20 cellular contexts compared by ENCODE assay signal in the genomic region with DNA sequence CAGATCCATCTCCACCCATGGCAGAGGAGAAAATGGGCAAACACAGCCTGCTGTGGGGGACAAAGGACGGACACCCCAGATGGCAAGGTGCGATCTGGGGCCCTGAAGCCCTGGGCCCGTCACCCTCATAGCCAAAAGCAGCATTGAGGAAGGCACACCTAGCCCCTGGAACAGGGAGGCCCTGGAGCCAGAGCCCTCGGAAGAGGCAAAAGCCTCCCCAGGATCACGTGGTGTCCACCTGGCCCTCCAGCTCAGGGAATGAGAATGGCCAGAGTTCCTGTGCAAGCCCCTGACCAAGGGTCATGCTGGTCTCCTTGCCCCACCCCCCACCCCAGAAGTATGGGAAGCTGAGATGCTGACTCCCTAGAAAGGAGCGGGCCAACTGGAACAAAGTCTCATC. TPM values are rescaled to one million over a fixed set of nuclear protein-coding genes. Genes with fewer than 3 reads are reported as not detected.
DNase-seq lines count a peak whose midpoint lies in the region; ATAC-seq and TF ChIP-seq lines count a peak whose summit lies in the region.
"Had no signal": no experiment of that assay in that cellular context is flagged by ENCODE, and none has a peak within 500 bp of the region (broad histone marks: within the 10 kb centered on the region; RNA-seq: fewer than 3 reads in every experiment).

No MANE protein-coding gene starts in this region.

- no peak overlapping the region for H2AFZ ChIP-seq in osteoblast (ENCODE audit: low read length)
- no peak overlapping the region for H2AFZ ChIP-seq in Karpas-422 (ENCODE audit: low read length)
- H2AFZ ChIP-seq: GM23338 had no signal

- intact Hi-C loops in upper lobe of right lung (cut with DNase I), result loop anchor here (10.0 kb wide), 1 partner anchor 74 kb away; no protein-coding TSS in a partner anchor

- H3K4me1 ChIP-seq in gastroesophageal sphincter, result peaks cover 0 to 29% (median 8%) of the 10 kb centered on the region in 3 donors
- peaks cover 8% of the 10 kb centered on the region for H3K4me1 ChIP-seq in osteoblast (ENCODE audit: insufficient read depth, low read length)
- H3K4me1 ChIP-seq in upper lobe of right lung, result peaks cover 35% of the 10 kb centered on the region
- H3K4me1 ChIP-seq in Karpas-422 (ENCODE audit: low read length), result peaks cover 7% of the 10 kb centered on the region; the same call in 1 of the 2 replicates
- H3K4me1 ChIP-seq: testis had no signal

- no peaks in the 10 kb centered on the region for H3K9me3 ChIP-seq in gastroesophageal sphincter
- H3K9me3 ChIP-seq in osteoblast (ENCODE audit: low read depth, low read length), result no peaks in the 10 kb centered on the region
- H3K9me3 ChIP-seq in upper lobe of right lung, result no peaks in the 10 kb centered on the region
- H3K9me3 ChIP-seq in Karpas-422 (ENCODE audit: low read length), result no peaks in the 10 kb centered on the region
- H3K9me3 ChIP-seq: MG63, testis had no signal

- TF ChIP-seq POLR2A in gastroesophageal sphincter (IDR thresholded peaks at IDR 0.05), result no peak

- no peaks in the 10 kb centered on the region for H4K20me1 ChIP-seq in osteoblast (ENCODE audit: insufficient read depth, low read length)
- H4K20me1 ChIP-seq in Karpas-422 (ENCODE audit: insufficient read depth, low read depth, low read length), result no peaks in the 10 kb centered on the region

- TF ChIP-seq EP300 in gastroesophageal sphincter (IDR thresholded peaks at IDR 0.05), result no peak

- peaks cover 12% of the 10 kb centered on the region for H3K27me3 ChIP-seq in gastroesophageal sphincter
- H3K27me3 ChIP-seq in osteoblast (ENCODE audit: insufficient read depth, low read length), result no peaks in the 10 kb centered on the region
- no peaks in the 10 kb centered on the region for H3K27me3 ChIP-seq in upper lobe of right lung
- H3K27me3 ChIP-seq in Karpas-422 (ENCODE audit: low read length), result no peaks in the 10 kb centered on the region
- H3K27me3 ChIP-seq: MG63, testis had no signal

- no peaks in the 10 kb centered on the region for H3K79me2 ChIP-seq in osteoblast (ENCODE audit: insufficient read depth, low read length)
- no peaks in the 10 kb centered on the region for H3K79me2 ChIP-seq in Karpas-422 (ENCODE audit: low read length)

- TF ChIP-seq CTCF in gastroesophageal sphincter (IDR thresholded peaks at IDR 0.05) (no peak), osteoblast (IDR thresholded peaks at IDR 0.05; ENCODE audit: extremely low read depth, low read depth, low read length) (no peak), upper lobe of right lung (IDR thresholded peaks at IDR 0.05) (no peak)

- H3K27ac ChIP-seq in gastroesophageal sphincter, result peak overlapping the region in 3 of 4 donors; percentile 15 to 69 (median 33)
- no peak overlapping the region for H3K27ac ChIP-seq in osteoblast (ENCODE audit: low read depth, low read length)
- peak overlapping the region; percentile 84 for H3K27ac ChIP-seq in upper lobe of right lung
- H3K27ac ChIP-seq in Karpas-422 (ENCODE audit: low read length), result no peak overlapping the region
- H3K27ac ChIP-seq: testis had no signal

- no peak overlapping the region for H3K4me3 ChIP-seq in gastroesophageal sphincter
- H3K4me3 ChIP-seq in osteoblast (ENCODE audit: insufficient read depth, low read length), result no peak overlapping the region
- H3K4me3 ChIP-seq in upper lobe of right lung, result no peak overlapping the region
- no peak overlapping the region for H3K4me3 ChIP-seq in Karpas-422 (ENCODE audit: low read length)
- H3K4me3 ChIP-seq: GM23338, MG63, testis had no signal

- WGBS in gastroesophageal sphincter (ENCODE audit: low coverage in 1 of 2), 2 donors, result no CpG with 5 or more reads among the region's 6 CpGs

- H3K36me3 ChIP-seq in gastroesophageal sphincter (no peaks in the 10 kb centered on the region), osteoblast (ENCODE audit: insufficient read depth, low read length) (no peaks in the 10 kb centered on the region), upper lobe of right lung (no peaks in the 10 kb centered on the region), Karpas-422 (ENCODE audit: insufficient read depth, low read length) (no peaks in the 10 kb centered on the region)
- H3K36me3 ChIP-seq: MG63 had no signal

- H3K4me2 ChIP-seq in osteoblast (ENCODE audit: insufficient read depth, low read length), result peak overlapping the region; percentile 51
- H3K4me2 ChIP-seq in Karpas-422 (ENCODE audit: low read depth, low read length, poor library complexity, severe bottlenecking), result no peak overlapping the region

- no peak for ATAC-seq in gastroesophageal sphincter
- no peak for ATAC-seq in upper lobe of right lung
- no peak for ATAC-seq in HG03457 (IDR thresholded peaks at IDR 0.05; ENCODE audit: unreplicated experiment)
- ATAC-seq: activated naive CD4-positive, alpha-beta T cell treated with anti-CD3 and anti-CD28 coated beads, Interleukin-2, amount 50 U/mL, for 72 hours had no signal

- no peaks in the 10 kb centered on the region for H3K9me2 ChIP-seq in Karpas-422 (replicated peaks; ENCODE audit: insufficient read depth, low read length)

- H3K9ac ChIP-seq in Karpas-422 (ENCODE audit: low read length), result no peak overlapping the region

- DNase-seq in activated effector memory CD4-positive, alpha-beta T cell treated with anti-CD3 and anti-CD28 coated beads, Interleukin-2, amount 50 U/mL, for 16 hours, result peak; percentile 46
- DNase-seq in activated effector memory CD4-positive, alpha-beta T cell treated with Interleukin-2 at 50 U/mL for 16 hours, result no peak
- DNase-seq in osteoblast (ENCODE audit: insufficient read length, low spot score, missing footprints), result no peak
- peak; percentile 50 for DNase-seq in upper lobe of right lung
- DNase-seq in Karpas-422, result no peak
- DNase-seq in hypothalamus (lab: John Stamatoyannopoulos, UW), result no peak
- DNase-seq: CD4-positive, CD25-positive, alpha-beta regulatory T cell; DND-41; NCI-H1694 treated with DMSO at 0.1 percent for 48 hours; SHP77 treated with DMSO at 0.1 percent for 48 hours had no signal

RNA-seq across cellular contexts. Expression of gene PDZK1IP1, which starts 1.0 kb away (rescaled TPM):
- total RNA-seq in gastroesophageal sphincter, result 10 to 100 TPM in 1 of 4 donors, under 1 TPM in 1, not detected in 2; 0.78 to 13.0 TPM
- not detected in 2 replicates for total RNA-seq in osteoblast
- 41.2 TPM for total RNA-seq in upper lobe of right lung
- not detected in 2 replicates for total RNA-seq in Karpas-422 (2014; rRNA removed; shearing (Covaris generic); ENCODE audit: low replicate concordance)
- total RNA-seq: activated naive CD4-positive, alpha-beta T cell treated with anti-CD3 and anti-CD28 coated beads, Interleukin-2, amount 50 U/mL, for 72 hours; frontal cortex; GM23338; HT1080 had no signal

RNA-seq across cellular contexts. Expression of gene TAL1, which starts 41.2 kb away (rescaled TPM):
- total RNA-seq in gastroesophageal sphincter (1 to 10 TPM; 3.0 to 4.2 (median 3.6) TPM), osteoblast (not detected in 2 replicates), upper lobe of right lung (18.3 TPM)
- not detected in 2 replicates for total RNA-seq in Karpas-422 (2014; rRNA removed; shearing (Covaris generic); ENCODE audit: low replicate concordance)
- total RNA-seq: A172, GM23338 had no signal

RNA-seq across cellular contexts. Expression of gene CYP4A22, which starts 53.6 kb away (rescaled TPM):
- total RNA-seq in gastroesophageal sphincter, result under 1 TPM in 1 of 4 donors, not detected in 3; 0.27 TPM
- not detected in 2 replicates for total RNA-seq in osteoblast
- total RNA-seq in upper lobe of right lung, result not detected
- not detected in 2 replicates for total RNA-seq in Karpas-422 (2014; rRNA removed; shearing (Covaris generic); ENCODE audit: low replicate concordance)
- total RNA-seq: A172; activated naive CD4-positive, alpha-beta T cell treated with anti-CD3 and anti-CD28 coated beads, Interleukin-2, amount 50 U/mL, for 72 hours; CD4-positive, CD25-positive, alpha-beta regulatory T cell; frontal cortex; GM23338; HT1080; mononuclear cell had no signal

Comparison
In these comparisons a context has a peak if more than half of its experiments do, and no peak if none do; other contexts are left out.
1. DNase-seq: peak in activated effector memory CD4-positive, alpha-beta T cell treated with anti-CD3 and anti-CD28 coated beads, Interleukin-2, amount 50 U/mL, for 16 hours (single experiment) and upper lobe of right lung (single experiment); none in activated effector memory CD4-positive, alpha-beta T cell treated with Interleukin-2 at 50 U/mL for 16 hours (single experiment), osteoblast (single experiment), Karpas-422 (single experiment) and hypothalamus (0 of 51).
2. H3K27ac ChIP-seq: peak in gastroesophageal sphincter (3 of 4) and upper lobe of right lung (single experiment); none in osteoblast (single experiment) and Karpas-422 (single experiment).